In genomic region chr16:21277927-21278706, GRCh38 we compare ENCODE assay signal across 8 cellular contexts. TPM values are rescaled to one million over a fixed set of nuclear protein-coding genes. Genes with fewer than 3 reads are reported as not detected.
DNase-seq lines count a peak whose midpoint lies in the region; ATAC-seq and TF ChIP-seq lines count a peak whose summit lies in the region.

Gene CRYM (minus strand): TSS chr16:21278290. CDS start chr16:21278251, 39 bp downstream.

- H3K4me1 ChIP-seq in NT2/D1 (ENCODE audit: insufficient read depth, insufficient read length) = peaks cover 8% of the 10 kb centered on the region
- peaks cover 0 to 17% of the 10 kb centered on the region in 2 donors for H3K4me1 ChIP-seq in right atrium auricular region

- H3K36me3 ChIP-seq in NT2/D1 (ENCODE audit: insufficient read depth, insufficient read length, low read length) = no peaks in the 10 kb centered on the region
- no peaks in the 10 kb centered on the region for H3K36me3 ChIP-seq in right atrium auricular region

- peak within 1 kb of the TSS; percentile 81 to 87 for H3K27ac ChIP-seq in right atrium auricular region

- H3K4me1 Mint-ChIP-seq in activated naive CD8-positive, alpha-beta T cell treated with anti-CD3 and anti-CD28 coated beads for 36 hours = peaks cover 4% of the 10 kb centered on the region

- H3K9me3 Mint-ChIP-seq in activated naive CD8-positive, alpha-beta T cell treated with anti-CD3 and anti-CD28 coated beads for 36 hours = no peaks in the 10 kb centered on the region

- peaks cover 78% of the 10 kb centered on the region for H3K27me3 Mint-ChIP-seq in activated naive CD8-positive, alpha-beta T cell treated with anti-CD3 and anti-CD28 coated beads for 36 hours

- DNase-seq in GM03348 (ENCODE audit: low spot score) (peak; percentile 84), NT2/D1 (ENCODE audit: low read depth, low spot score) (no peak), right atrium auricular region (ENCODE audit: low spot score) (no peak), retina (peak; percentile 77), superior temporal gyrus (ENCODE audit: extremely low spot score) (no peak), posterior vena cava (ENCODE audit: low spot score) (no peak)
- peak; percentile 57 for DNase-seq in activated naive CD8-positive, alpha-beta T cell treated with anti-CD3 and anti-CD28 coated beads for 36 hours

- peak; percentile 69 to 92 for TF ChIP-seq CTCF in right atrium auricular region (IDR thresholded peaks at IDR 0.05)

- intact Hi-C loops in posterior vena cava (cut with DNase I) = no loop called here

- peak within 1 kb of the TSS; percentile 82 for H3K9ac ChIP-seq in NT2/D1 (ENCODE audit: insufficient read length, low read depth)

- no peaks in the 10 kb centered on the region for H3K36me3 Mint-ChIP-seq in activated naive CD8-positive, alpha-beta T cell treated with anti-CD3 and anti-CD28 coated beads for 36 hours

- H3K4me3 Mint-ChIP-seq in activated naive CD8-positive, alpha-beta T cell treated with anti-CD3 and anti-CD28 coated beads for 36 hours = peak within 1 kb of the TSS; percentile 42

- H3K9me3 ChIP-seq in NT2/D1 (ENCODE audit: insufficient read depth, low read length) = no peaks in the 10 kb centered on the region
- no peaks in the 10 kb centered on the region for H3K9me3 ChIP-seq in right atrium auricular region

- H3K27ac Mint-ChIP-seq in activated naive CD8-positive, alpha-beta T cell treated with anti-CD3 and anti-CD28 coated beads for 36 hours = no peak within 1 kb of the TSS

- H3K4me3 ChIP-seq in NT2/D1 (ENCODE audit: insufficient read length, low read depth) = peak within 1 kb of the TSS; percentile 59
- peak within 1 kb of the TSS; percentile 52 to 60 for H3K4me3 ChIP-seq in right atrium auricular region

- peak; percentile 59 for ATAC-seq in HG02970 (IDR thresholded peaks at IDR 0.05; ENCODE audit: low FRiP score, unreplicated experiment)

- H3K27me3 ChIP-seq in NT2/D1 (ENCODE audit: insufficient read depth, insufficient read length) (peaks cover 33% of the 10 kb centered on the region), right atrium auricular region (no peaks in the 10 kb centered on the region)

RNA-seq across cellular contexts. Expression of gene CRYM, which starts in this region (rescaled TPM):
- total RNA-seq in activated naive CD8-positive, alpha-beta T cell treated with anti-CD3 and anti-CD28 coated beads for 36 hours = not detected
- 10 to 100 TPM; 77.7 to 91.1 TPM for total RNA-seq in right atrium auricular region
- total RNA-seq in posterior vena cava = 1 to 10 TPM in 1 of 2 donors, under 1 TPM in 1; 0.93 to 1.0 TPM

Comparison
In these comparisons a context has a peak if more than half of its experiments do, and no peak if none do; other contexts are left out.
1. RNA of gene CRYM (total RNA-seq): 77.7 to 91.1 TPM in right atrium auricular region; 0.93 to 1.0 TPM in posterior vena cava and not detected in activated naive CD8-positive, alpha-beta T cell treated with anti-CD3 and anti-CD28 coated beads for 36 hours; every median in the first group is over 10 times any median in the second.
2. Peak in DNase-seq in activated naive CD8-positive, alpha-beta T cell treated with anti-CD3 and anti-CD28 coated beads for 36 hours; RNA of the gene not detected or under 1 TPM.
3. DNase-seq: peak in GM03348 (single experiment) and retina (single experiment); none in NT2/D1 (single experiment), right atrium auricular region (single experiment), superior temporal gyrus (single experiment) and posterior vena cava (single experiment).